2 cellular contexts compared by ENCODE assay signal in the genomic region with DNA sequence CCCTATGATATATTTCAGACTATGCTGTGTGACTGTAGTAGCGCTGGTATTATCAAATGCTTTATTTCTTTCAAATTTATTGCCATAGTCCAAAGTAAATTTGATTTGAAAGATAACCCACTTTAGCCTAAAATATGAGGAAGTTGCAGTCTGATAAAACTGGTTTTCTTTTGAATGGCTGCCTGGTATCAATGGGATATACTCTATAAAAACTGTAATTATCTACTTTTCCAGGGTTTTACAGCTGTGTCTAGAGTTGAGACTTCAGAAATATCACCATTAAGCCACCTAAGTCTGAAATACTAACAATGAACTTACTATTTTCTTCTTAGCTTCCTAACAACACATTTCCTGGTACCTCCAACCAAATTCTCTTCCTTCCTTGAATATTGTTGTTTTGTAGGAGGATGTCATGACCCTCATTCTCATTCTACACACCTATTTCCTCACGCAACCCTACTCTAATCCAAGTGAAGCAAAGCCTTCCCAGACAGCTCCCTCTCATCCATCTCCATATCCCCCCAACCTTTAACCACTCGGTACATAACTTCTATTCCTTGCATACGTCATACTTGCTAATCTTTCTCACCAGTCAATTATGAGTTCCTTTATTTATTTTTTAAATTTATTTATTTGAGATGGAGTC.
TF ChIP-seq lines count a peak whose summit lies in the region.

No MANE protein-coding gene starts in this region.

TF ChIP-seq in HEK293, 187 proteins besides CTCF, POLR2A, EP300 and RAD21:
- TF ChIP-seq ZNF175 (tag by site-specific recombination; IDR thresholded peaks at IDR 0.05) (no peak), ATF2 (tag by site-specific recombination; IDR thresholded peaks at IDR 0.05; ENCODE audit: low read depth) (0 out of 2 replicates have a peak, but pooled peaks have one; percentile 33), ZBTB17 (tag by site-specific recombination; IDR thresholded peaks at IDR 0.05) (peak; percentile 48), ZNF169 (tag by site-specific recombination; IDR thresholded peaks at IDR 0.05) (no peak), AEBP2 (tag by site-specific recombination; IDR thresholded peaks at IDR 0.05; ENCODE audit: borderline replicate concordance) (no peak), MYNN (tag by site-specific recombination; IDR thresholded peaks at IDR 0.05; ENCODE audit: borderline replicate concordance) (no peak), ZNF600 (tag by site-specific recombination; IDR thresholded peaks at IDR 0.05) (0 out of 2 replicates have a peak, but pooled peaks have one; percentile 51), ZFHX2 (tag by site-specific recombination; conservative IDR thresholded peaks at IDR 0.05) (no peak), ZSCAN16 (tag by site-specific recombination; IDR thresholded peaks at IDR 0.05) (no peak), ZNF561 (tag by site-specific recombination; IDR thresholded peaks at IDR 0.05; ENCODE audit: borderline replicate concordance) (no peak), ZNF626 (tag by site-specific recombination; IDR thresholded peaks at IDR 0.05) (no peak), ZNF133 (tag by site-specific recombination; IDR thresholded peaks at IDR 0.05) (no peak), PRDM10 (tag by site-specific recombination; IDR thresholded peaks at IDR 0.05) (no peak), ZNF362 (tag by site-specific recombination; IDR thresholded peaks at IDR 0.05) (no peak), ZNF146 (tag by site-specific recombination; IDR thresholded peaks at IDR 0.05) (no peak)
- TF ChIP-seq, protein P1, sequence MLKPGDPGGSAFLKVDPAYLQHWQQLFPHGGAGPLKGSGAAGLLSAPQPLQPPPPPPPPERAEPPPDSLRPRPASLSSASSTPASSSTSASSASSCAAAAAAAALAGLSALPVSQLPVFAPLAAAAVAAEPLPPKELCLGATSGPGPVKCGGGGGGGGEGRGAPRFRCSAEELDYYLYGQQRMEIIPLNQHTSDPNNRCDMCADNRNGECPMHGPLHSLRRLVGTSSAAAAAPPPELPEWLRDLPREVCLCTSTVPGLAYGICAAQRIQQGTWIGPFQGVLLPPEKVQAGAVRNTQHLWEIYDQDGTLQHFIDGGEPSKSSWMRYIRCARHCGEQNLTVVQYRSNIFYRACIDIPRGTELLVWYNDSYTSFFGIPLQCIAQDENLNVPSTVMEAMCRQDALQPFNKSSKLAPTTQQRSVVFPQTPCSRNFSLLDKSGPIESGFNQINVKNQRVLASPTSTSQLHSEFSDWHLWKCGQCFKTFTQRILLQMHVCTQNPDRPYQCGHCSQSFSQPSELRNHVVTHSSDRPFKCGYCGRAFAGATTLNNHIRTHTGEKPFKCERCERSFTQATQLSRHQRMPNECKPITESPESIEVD (tag by site-specific recombination; IDR thresholded peaks at IDR 0.05), result peak; percentile 77

TF ChIP-seq in endothelial cell of umbilical vein, 7 proteins besides CTCF, POLR2A, EP300 and RAD21:
- TF ChIP-seq MYC (IDR thresholded peaks at IDR 0.05; ENCODE audit: low read depth, low read length), result no peak
- TF ChIP-seq, protein P2, sequence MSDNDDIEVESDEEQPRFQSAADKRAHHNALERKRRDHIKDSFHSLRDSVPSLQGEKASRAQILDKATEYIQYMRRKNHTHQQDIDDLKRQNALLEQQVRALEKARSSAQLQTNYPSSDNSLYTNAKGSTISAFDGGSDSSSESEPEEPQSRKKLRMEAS (IDR thresholded peaks at IDR 0.05; ENCODE audit: insufficient read depth, insufficient read length), result no peak
- no peak for TF ChIP-seq EZH2 (IDR thresholded peaks at IDR 0.05; ENCODE audit: borderline replicate concordance, low read depth, low read length, severe bottlenecking)
- no peak for TF ChIP-seq FOS (IDR thresholded peaks at IDR 0.05; ENCODE audit: borderline replicate concordance, insufficient read depth, low read length)
- TF ChIP-seq JUN (IDR thresholded peaks at IDR 0.05; ENCODE audit: borderline replicate concordance, insufficient read depth, insufficient read length, low read depth), result no peak
- TF ChIP-seq GATA2 (IDR thresholded peaks at IDR 0.05; ENCODE audit: insufficient read depth, insufficient read length, low read depth, low read length), result no peak
- TF ChIP-seq POLR2AphosphoS5 (IDR thresholded peaks at IDR 0.05; ENCODE audit: insufficient read depth, low read depth, low read length), result no peak
